Comparison of ENCODE assay signal across 8 cellular contexts in genomic region chr12:14774074-14774943, GRCh38. TPM values are rescaled to one million over a fixed set of nuclear protein-coding genes. Genes with fewer than 3 reads are reported as not detected.
DNase-seq lines count a peak whose midpoint lies in the region; ATAC-seq and TF ChIP-seq lines count a peak whose summit lies in the region.

No MANE protein-coding gene starts in this region.

- TF ChIP-seq CTCF in epithelial cell of proximal tubule (conservative IDR thresholded peaks at IDR 0.05; ENCODE audit: low read depth, low read length): no peak

- H3K27me3 ChIP-seq in mononuclear cell (ENCODE audit: insufficient read depth, low read length): no peaks in the 10 kb centered on the region

- DNase-seq in NOMO-1 treated with DMSO at 0.1 percent for 48 hours (lab: John Stamatoyannopoulos, UW; ENCODE audit: unreplicated experiment) (peak; percentile 93), activated T-cell treated with anti-CD3 and anti-CD28 coated beads for 48 hours (ENCODE audit: low read depth) (peak; percentile 85), epithelial cell of proximal tubule (ENCODE audit: low read depth) (peak; percentile 78), NCI-H2107 treated with DMSO at 0.1 percent for 48 hours (lab: John Stamatoyannopoulos, UW; ENCODE audit: unreplicated experiment) (no peak)
- peak; percentile 65 to 75 for DNase-seq in stimulated activated CD8-positive, alpha-beta memory T cell treated with anti-CD3 and anti-CD28 coated beads, Interleukin-2, amount 100 ng/mL, for 1 hour (ENCODE audit: low read depth in 2 of 2)

- peak; percentile 55 for ATAC-seq in GM18511 (IDR thresholded peaks at IDR 0.05; ENCODE audit: unreplicated experiment)
- peak; percentile 47 for ATAC-seq in HG02970 (IDR thresholded peaks at IDR 0.05; ENCODE audit: low FRiP score, unreplicated experiment)

- H3K4me3 ChIP-seq in epithelial cell of proximal tubule (ENCODE audit: low read depth, low read length): peak overlapping the region; percentile 87
- peak overlapping the region; percentile 65 for H3K4me3 ChIP-seq in mononuclear cell (ENCODE audit: low read length)

- no peaks in the 10 kb centered on the region for H3K9me3 ChIP-seq in mononuclear cell (ENCODE audit: low read depth, low read length)

- peaks cover 35% of the 10 kb centered on the region for H3K4me1 ChIP-seq in mononuclear cell (ENCODE audit: insufficient read depth, low read length)

RNA-seq across cellular contexts. Expression of gene WBP11, which starts 29.0 kb away (rescaled TPM):
- 20.4 and 27.6 TPM in 2 replicates for total RNA-seq in epithelial cell of proximal tubule
- 77.8 TPM for total RNA-seq in mononuclear cell

RNA-seq across cellular contexts. Expression of gene C12orf60, which starts 29.2 kb away (rescaled TPM):
- 1.2 and 1.5 TPM in 2 replicates for total RNA-seq in epithelial cell of proximal tubule
- total RNA-seq in mononuclear cell: 0.10 TPM

RNA-seq across cellular contexts. Expression of gene SMCO3, which starts 39.7 kb away (rescaled TPM):
- 0.07 TPM in 1 of 2 replicates, not detected in the other for total RNA-seq in epithelial cell of proximal tubule
- total RNA-seq in mononuclear cell: not detected
